Comparison of ENCODE assay signal across 1 cellular context in genomic region chr19:48812094-48812929, GRCh38.
TF ChIP-seq lines count a peak whose summit lies in the region.

No MANE protein-coding gene starts in this region.

TF ChIP-seq in H1, 55 proteins besides CTCF, POLR2A, EP300 and RAD21:
- TF ChIP-seq SIRT6 (IDR thresholded peaks at IDR 0.05; ENCODE audit: low read length) (no peak), KDM4A (IDR thresholded peaks at IDR 0.05; ENCODE audit: low read depth, low read length, severe bottlenecking) (no peak), CBX5 (IDR thresholded peaks at IDR 0.05; ENCODE audit: low read depth, low read length) (no peak), CEBPB (IDR thresholded peaks at IDR 0.05; ENCODE audit: low read depth, low read length) (no peak), TBP (IDR thresholded peaks at IDR 0.05; ENCODE audit: low read depth, low read length) (no peak), KDM5A (IDR thresholded peaks at IDR 0.05; ENCODE audit: low read length) (no peak), SP2 (IDR thresholded peaks at IDR 0.05; ENCODE audit: low read length) (no peak), SP4 (IDR thresholded peaks at IDR 0.05; ENCODE audit: low read length) (0 out of 2 replicates have a peak, but pooled peaks have one; percentile 21), FOSL1 (IDR thresholded peaks at IDR 0.05; ENCODE audit: insufficient read depth, low read depth, low read length) (no peak), SIN3A (conservative IDR thresholded peaks at IDR 0.05 in 1 of 2, IDR thresholded peaks at IDR 0.05 in 1 of 2; ENCODE audit: low read depth in 1 of 2, low read length in 2 of 2) (peak in 1 of 2 experiments; percentile 90; a peak in 2 of 4 replicates), GABPA (IDR thresholded peaks at IDR 0.05; ENCODE audit: borderline replicate concordance, insufficient read depth, low read length) (peak; percentile 8; the same call in 1 of the 2 replicates), TAF1 (IDR thresholded peaks at IDR 0.05; ENCODE audit: low read depth, low read length) (peak; percentile 48; the same call in 1 of the 2 replicates), CTBP2 (IDR thresholded peaks at IDR 0.05; ENCODE audit: borderline replicate concordance, insufficient read depth, insufficient read length, low read length) (no peak), BACH1 (IDR thresholded peaks at IDR 0.05; ENCODE audit: low read length) (no peak), SUZ12 (IDR thresholded peaks at IDR 0.05; ENCODE audit: low read length) (no peak), HDAC2 (IDR thresholded peaks at IDR 0.05; ENCODE audit: borderline replicate concordance in 1 of 2, low read depth in 2 of 2, low read length in 2 of 2) (no peak), ASH2L (IDR thresholded peaks at IDR 0.05; ENCODE audit: low read length) (peak; percentile 49), RXRA (IDR thresholded peaks at IDR 0.05; ENCODE audit: insufficient read depth, low read depth, low read length) (no peak), E2F6 (IDR thresholded peaks at IDR 0.05) (peak; percentile 39), JUND (IDR thresholded peaks at IDR 0.05; ENCODE audit: low read length) (no peak), GTF2F1 (IDR thresholded peaks at IDR 0.05; ENCODE audit: borderline replicate concordance, low read depth, low read length) (no peak), ATF3 (IDR thresholded peaks at IDR 0.05; ENCODE audit: insufficient read depth, low read depth, low read length) (no peak), TEAD4 (IDR thresholded peaks at IDR 0.05; ENCODE audit: low read depth, low read length) (no peak), RNF2 (IDR thresholded peaks at IDR 0.05; ENCODE audit: borderline replicate concordance, low read depth, low read length, missing control alignments, poor library complexity, severe bottlenecking) (no peak), BRCA1 (IDR thresholded peaks at IDR 0.05; ENCODE audit: low read depth, low read length) (no peak), KDM1A (IDR thresholded peaks at IDR 0.05; ENCODE audit: borderline replicate concordance, low read length) (no peak), RFX5 (IDR thresholded peaks at IDR 0.05; ENCODE audit: borderline replicate concordance, low read depth, low read length) (no peak), POLR2AphosphoS5 (IDR thresholded peaks at IDR 0.05; ENCODE audit: low read depth, low read length) (no peak), NANOG (IDR thresholded peaks at IDR 0.05; ENCODE audit: insufficient read depth, low read depth, low read length, poor library complexity, severe bottlenecking) (no peak), YY1 (IDR thresholded peaks at IDR 0.05; ENCODE audit: low read depth, low read length) (no peak), CHD2 (IDR thresholded peaks at IDR 0.05; ENCODE audit: low read length) (peak; percentile 41; the same call in 1 of the 2 replicates), CHD7 (IDR thresholded peaks at IDR 0.05; ENCODE audit: insufficient replicate concordance, low read length) (no peak), POU5F1 (IDR thresholded peaks at IDR 0.05; ENCODE audit: low read depth, low read length) (no peak), TCF12 (IDR thresholded peaks at IDR 0.05; ENCODE audit: low read depth, low read length) (peak; percentile 47; the same call in 1 of the 2 replicates), ZNF274 (IDR thresholded peaks at IDR 0.05; ENCODE audit: borderline replicate concordance, extremely low read depth, low read length) (no peak), CBX8 (IDR thresholded peaks at IDR 0.05; ENCODE audit: borderline replicate concordance, low read depth, low read length) (no peak), RBBP5 (IDR thresholded peaks at IDR 0.05; ENCODE audit: borderline replicate concordance, low read depth, low read length) (peak; percentile 75; the same call in 1 of the 2 replicates), CREB1 (IDR thresholded peaks at IDR 0.05) (no peak; the same call in none of the 2 replicates), EGR1 (IDR thresholded peaks at IDR 0.05; ENCODE audit: borderline replicate concordance, low read depth, low read length) (peak; percentile 60), SRF (IDR thresholded peaks at IDR 0.05; ENCODE audit: low read depth, low read length) (no peak), SIX5 (IDR thresholded peaks at IDR 0.05; ENCODE audit: low read depth, low read length) (no peak), SP1 (IDR thresholded peaks at IDR 0.05; ENCODE audit: low read depth, low read length) (peak; percentile 46; the same call in 1 of the 2 replicates), PHF8 (conservative IDR thresholded peaks at IDR 0.05; ENCODE audit: low read depth, low read length) (no peak), BCL11A (IDR thresholded peaks at IDR 0.05; ENCODE audit: low read depth in 2 of 2, low read length in 2 of 2) (no peak), NRF1 (IDR thresholded peaks at IDR 0.05; ENCODE audit: low read depth, low read length) (no peak), SAP30 (IDR thresholded peaks at IDR 0.05; ENCODE audit: insufficient read depth, insufficient replicate concordance, low read length) (no peak), MAX (IDR thresholded peaks at IDR 0.05) (peak; percentile 26; the same call in 1 of the 2 replicates), JUN (IDR thresholded peaks at IDR 0.05; ENCODE audit: low read depth, low read length) (no peak)
